ENCODE assay signal across 29 cellular contexts in the genomic region with DNA sequence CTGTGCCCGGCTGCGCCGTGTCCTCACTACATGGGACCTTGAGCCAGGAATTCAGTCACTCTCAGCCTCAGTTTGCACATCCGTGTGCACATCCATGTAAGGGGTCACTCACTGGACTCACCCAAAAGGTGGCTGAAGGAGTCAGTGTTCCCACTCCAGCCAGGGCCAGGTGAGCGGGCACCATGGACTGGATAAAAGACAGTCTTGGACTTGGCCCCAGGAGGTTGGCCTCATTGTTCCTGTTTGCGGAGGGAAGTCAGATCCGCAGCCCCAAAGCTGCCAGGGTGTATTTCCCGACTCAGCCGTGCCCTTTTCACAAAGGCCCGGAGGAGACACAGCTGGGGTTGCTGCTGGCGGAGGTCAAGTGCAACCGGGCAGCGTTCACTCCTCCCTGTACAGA. TPM values are rescaled to one million over a fixed set of nuclear protein-coding genes. Genes with fewer than 3 reads are reported as not detected.
"Had no signal": no experiment of that assay in that cellular context is flagged by ENCODE, and none has a peak within 500 bp of the region (broad histone marks: within the 10 kb centered on the region; RNA-seq: fewer than 3 reads in every experiment).

No MANE protein-coding gene starts in this region.

- H3K79me2 ChIP-seq: hepatocyte had no signal

- H3K36me3 ChIP-seq: colonic mucosa, esophagus muscularis mucosa, gastroesophageal sphincter, heart left ventricle, lower lobe of right lung, neutrophil, pancreas, stomach, thyroid gland had no signal

- H3K9me3 ChIP-seq: colonic mucosa, esophagus muscularis mucosa, gastroesophageal sphincter, heart left ventricle, lower lobe of right lung, neutrophil, pancreas, stomach, thyroid gland had no signal

- H3K27ac ChIP-seq: colonic mucosa, esophagus muscularis mucosa, foreskin keratinocyte, gastroesophageal sphincter, heart left ventricle, hepatocyte, lower lobe of right lung, neutrophil, pancreas, stomach, thyroid gland had no signal

- H2AFZ ChIP-seq: hepatocyte had no signal

- FAIRE-seq: endothelial cell of umbilical vein, islet of Langerhans, pancreas, urothelium cell line had no signal

- H3K4me2 ChIP-seq: hepatocyte, smooth muscle cell had no signal

- H3K4me1 ChIP-seq: colonic mucosa, esophagus muscularis mucosa, foreskin keratinocyte, gastroesophageal sphincter, heart left ventricle, lower lobe of right lung, pancreas, stomach, thyroid gland had no signal

- ATAC-seq: foreskin keratinocyte; gastroesophageal sphincter; heart left ventricle; left colon; left ventricle myocardium superior; lower lobe of right lung; natural killer cell; pancreas; sciatic nerve; stimulated activated effector memory CD8-positive, alpha-beta T cell treated with anti-CD3 and anti-CD28 coated beads, Interleukin-12 subunit alpha, Interleukin-12 subunit beta, amount 100 ng/mL, for 72 hours had no signal

- DNase-seq: colonic mucosa; dermis blood vessel endothelial cell; effector memory CD4-positive, alpha-beta T cell; foreskin keratinocyte; heart left ventricle; kidney glomerular epithelial cell; left colon; left ventricle myocardium superior; lower lobe of right lung; natural killer cell; pancreas; stimulated activated CD4-positive, alpha-beta T cell treated with anti-CD3 and anti-CD28 coated beads, Interleukin-2, amount 100 ng/mL, for 24 hours; stimulated activated CD4-positive, alpha-beta T cell treated with anti-CD3 and anti-CD28 coated beads, Interleukin-4, amount 100 ng/mL, for 24 hours; stimulated activated naive CD4-positive, alpha-beta T cell treated with Interleukin-2 at 50 U/mL for 16 hours; stomach; thyroid gland had no signal

- H3K27me3 ChIP-seq: colonic mucosa, pancreas, thyroid gland had no signal

- H3K4me3 ChIP-seq: colonic mucosa, esophagus muscularis mucosa, gastroesophageal sphincter, heart left ventricle, hepatocyte, lower lobe of right lung, pancreas, smooth muscle cell, stomach, thyroid gland had no signal

RNA-seq across cellular contexts. Expression of a gene that starts 57.1 kb away (rescaled TPM):
- total RNA-seq: chondrocyte, dermis blood vessel endothelial cell, endothelial cell of umbilical vein, epithelial cell of proximal tubule, fibroblast of lung, foreskin keratinocyte, gastroesophageal sphincter, left ventricle myocardium superior, lower lobe of right lung, smooth muscle cell had no signal
- polyA plus RNA-seq: endothelial cell of umbilical vein, fibroblast of lung, foreskin keratinocyte, heart left ventricle, smooth muscle cell had no signal
